10 cellular contexts compared by ENCODE assay signal in genomic region chr16:84423416-84423837, GRCh38. TPM values are rescaled to one million over a fixed set of nuclear protein-coding genes. Genes with fewer than 3 reads are reported as not detected.
DNase-seq lines count a peak whose midpoint lies in the region; ATAC-seq and TF ChIP-seq lines count a peak whose summit lies in the region.
"Had no signal": no experiment of that assay in that cellular context is flagged by ENCODE, and none has a peak within 500 bp of the region (broad histone marks: within the 10 kb centered on the region; RNA-seq: fewer than 3 reads in every experiment).

No MANE protein-coding gene starts in this region.

- no peaks in the 10 kb centered on the region for H3K36me3 ChIP-seq in gastrocnemius medialis
- no peaks in the 10 kb centered on the region for H3K36me3 ChIP-seq in left ventricle myocardium inferior

- H3K27ac ChIP-seq in gastrocnemius medialis = no peak overlapping the region
- H3K27ac ChIP-seq in left ventricle myocardium inferior (replicated peaks) = no peak overlapping the region

- POLR2A ChIA-PET in activated CD4-positive, alpha-beta T cell treated with anti-CD3 and anti-CD28 coated beads for 36 hours (lab: Charles Lee) = no interaction called here

- CTCF ChIA-PET in activated CD4-positive, alpha-beta T cell treated with anti-CD3 and anti-CD28 coated beads for 36 hours (lab: Charles Lee) = interaction anchor here (0.8 kb wide), 1 partner anchor 147 kb away, joined by 3 read pairs; no protein-coding TSS in a partner anchor
- CTCF ChIA-PET in activated naive CD4-positive, alpha-beta T cell treated with anti-CD3 and anti-CD28 coated beads, Interleukin-2, amount 10 ng/mL, durations not matched to agents 7 days and 5 days (lab: Charles Lee) = no interaction called here

- H3K27me3 Mint-ChIP-seq in activated CD4-positive, alpha-beta T cell treated with anti-CD3 and anti-CD28 coated beads for 36 hours = peaks cover 3% of the 10 kb centered on the region
- no peaks in the 10 kb centered on the region for H3K27me3 Mint-ChIP-seq in activated CD4-positive, alpha-beta T cell treated with anti-CD3 and anti-CD28 coated beads, Interleukin-2, amount 10 ng/mL, durations not matched to agents 24 days and 14 days
- H3K27me3 Mint-ChIP-seq in activated naive CD4-positive, alpha-beta T cell treated with anti-CD3 and anti-CD28 coated beads, Interleukin-2, amount 10 ng/mL, durations not matched to agents 7 days and 5 days = peaks cover 9% of the 10 kb centered on the region

- in situ Hi-C loops in gastrocnemius medialis (cut with MboI; ENCODE audit: low sequenced_read_pairs in 4 of 4) = loop anchor here in 1 of 4 donors (25.0 kb wide), 1 partner anchor 111 kb away; no protein-coding TSS in a partner anchor

- H3K9me3 ChIP-seq in gastrocnemius medialis (no peaks in the 10 kb centered on the region), left ventricle myocardium inferior (replicated peaks) (no peaks in the 10 kb centered on the region)

- H3K4me3 ChIP-seq in gastrocnemius medialis (no peak overlapping the region), left ventricle myocardium inferior (no peak overlapping the region)

- TF ChIP-seq POLR2A in gastrocnemius medialis (IDR thresholded peaks at IDR 0.05) = no peak

- ATAC-seq in activated CD4-positive, alpha-beta T cell treated with anti-CD3 and anti-CD28 coated beads for 36 hours = peak; percentile 81
- no peak for ATAC-seq in gastrocnemius medialis

- H3K4me1 Mint-ChIP-seq in activated CD4-positive, alpha-beta T cell treated with anti-CD3 and anti-CD28 coated beads for 36 hours = peaks cover 6% of the 10 kb centered on the region
- peaks cover 4% of the 10 kb centered on the region for H3K4me1 Mint-ChIP-seq in activated CD4-positive, alpha-beta T cell treated with anti-CD3 and anti-CD28 coated beads, Interleukin-2, amount 10 ng/mL, durations not matched to agents 24 days and 14 days
- peaks cover 13% of the 10 kb centered on the region for H3K4me1 Mint-ChIP-seq in activated naive CD4-positive, alpha-beta T cell treated with anti-CD3 and anti-CD28 coated beads, Interleukin-2, amount 10 ng/mL, durations not matched to agents 7 days and 5 days

- H3K9me3 Mint-ChIP-seq in activated CD4-positive, alpha-beta T cell treated with anti-CD3 and anti-CD28 coated beads for 36 hours (ENCODE audit: low read depth) = no peaks in the 10 kb centered on the region
- H3K9me3 Mint-ChIP-seq in activated CD4-positive, alpha-beta T cell treated with anti-CD3 and anti-CD28 coated beads, Interleukin-2, amount 10 ng/mL, durations not matched to agents 24 days and 14 days = peaks cover 4% of the 10 kb centered on the region
- peaks cover 6% of the 10 kb centered on the region for H3K9me3 Mint-ChIP-seq in activated naive CD4-positive, alpha-beta T cell treated with anti-CD3 and anti-CD28 coated beads, Interleukin-2, amount 10 ng/mL, durations not matched to agents 7 days and 5 days

- no peak for DNase-seq in activated CD4-positive, alpha-beta T cell treated with anti-CD3 and anti-CD28 coated beads for 36 hours
- DNase-seq in activated CD4-positive, alpha-beta T cell treated with anti-CD3 and anti-CD28 coated beads, Interleukin-2, amount 10 ng/mL, durations not matched to agents 24 days and 14 days = no peak
- peak; percentile 7 for DNase-seq in NCI-H69 (lab: John Stamatoyannopoulos, UW)
- peak; percentile 51 for DNase-seq in dermis blood vessel endothelial cell
- DNase-seq in posterior vena cava (ENCODE audit: low spot score) = peak; percentile 30
- DNase-seq in activated naive CD4-positive, alpha-beta T cell treated with anti-CD3 and anti-CD28 coated beads, Interleukin-2, amount 10 ng/mL, durations not matched to agents 7 days and 5 days = no peak
- DNase-seq in gastrocnemius medialis = no peak
- DNase-seq in left ventricle myocardium inferior = no peak

- H3K27ac Mint-ChIP-seq in activated CD4-positive, alpha-beta T cell treated with anti-CD3 and anti-CD28 coated beads for 36 hours = no peak overlapping the region
- H3K27ac Mint-ChIP-seq in activated CD4-positive, alpha-beta T cell treated with anti-CD3 and anti-CD28 coated beads, Interleukin-2, amount 10 ng/mL, durations not matched to agents 24 days and 14 days = no peak overlapping the region
- no peak overlapping the region for H3K27ac Mint-ChIP-seq in activated naive CD4-positive, alpha-beta T cell treated with anti-CD3 and anti-CD28 coated beads, Interleukin-2, amount 10 ng/mL, durations not matched to agents 7 days and 5 days
- H3K27ac Mint-ChIP-seq: IgD-negative memory B cell had no signal

- H3K36me3 Mint-ChIP-seq in activated CD4-positive, alpha-beta T cell treated with anti-CD3 and anti-CD28 coated beads for 36 hours (ENCODE audit: low read depth) = no peaks in the 10 kb centered on the region
- no peaks in the 10 kb centered on the region for H3K36me3 Mint-ChIP-seq in activated CD4-positive, alpha-beta T cell treated with anti-CD3 and anti-CD28 coated beads, Interleukin-2, amount 10 ng/mL, durations not matched to agents 24 days and 14 days (ENCODE audit: low read depth)
- H3K36me3 Mint-ChIP-seq in activated naive CD4-positive, alpha-beta T cell treated with anti-CD3 and anti-CD28 coated beads, Interleukin-2, amount 10 ng/mL, durations not matched to agents 7 days and 5 days = no peaks in the 10 kb centered on the region

- H3K27me3 ChIP-seq in gastrocnemius medialis (peaks cover 0 to 3% (median 2%) of the 10 kb centered on the region in 3 donors), left ventricle myocardium inferior (ENCODE audit: low read depth) (peaks cover 58% of the 10 kb centered on the region)

- H3K4me1 ChIP-seq in gastrocnemius medialis (no peaks in the 10 kb centered on the region), left ventricle myocardium inferior (no peaks in the 10 kb centered on the region)

- intact Hi-C loops in activated CD4-positive, alpha-beta T cell treated with anti-CD3 and anti-CD28 coated beads for 36 hours (cut with DNase I, micrococcal nuclease) = no loop called here
- intact Hi-C loops in activated CD4-positive, alpha-beta T cell treated with anti-CD3 and anti-CD28 coated beads, Interleukin-2, amount 10 ng/mL, durations not matched to agents 24 days and 14 days (cut with micrococcal nuclease) = no loop called here
- intact Hi-C loops in posterior vena cava (cut with DNase I) = no loop called here
- intact Hi-C loops in gastrocnemius medialis (cut with DNase I; ENCODE audit: low total_unique reads) = no loop called here
- intact Hi-C loops in left ventricle myocardium inferior (cut with micrococcal nuclease) = no loop called here

- TF ChIP-seq CTCF in gastrocnemius medialis (IDR thresholded peaks at IDR 0.05 in 4 of 5, conservative IDR thresholded peaks at IDR 0.05 in 1 of 5) = no peak
- no peak for TF ChIP-seq CTCF in left ventricle myocardium inferior (IDR thresholded peaks at IDR 0.05; ENCODE audit: borderline replicate concordance)

- H3K4me3 Mint-ChIP-seq in activated CD4-positive, alpha-beta T cell treated with anti-CD3 and anti-CD28 coated beads for 36 hours = no peak overlapping the region
- no peak overlapping the region for H3K4me3 Mint-ChIP-seq in activated CD4-positive, alpha-beta T cell treated with anti-CD3 and anti-CD28 coated beads, Interleukin-2, amount 10 ng/mL, durations not matched to agents 24 days and 14 days
- no peak overlapping the region for H3K4me3 Mint-ChIP-seq in activated naive CD4-positive, alpha-beta T cell treated with anti-CD3 and anti-CD28 coated beads, Interleukin-2, amount 10 ng/mL, durations not matched to agents 7 days and 5 days
- H3K4me3 Mint-ChIP-seq: IgD-negative memory B cell had no signal

RNA-seq across cellular contexts. Expression of gene ATP2C2, which starts 55.1 kb away (rescaled TPM):
- total RNA-seq in activated CD4-positive, alpha-beta T cell treated with anti-CD3 and anti-CD28 coated beads for 36 hours = not detected
- not detected in 2 replicates for total RNA-seq in activated CD4-positive, alpha-beta T cell treated with anti-CD3 and anti-CD28 coated beads, Interleukin-2, amount 10 ng/mL, durations not matched to agents 24 days and 14 days
- not detected in 2 replicates for total RNA-seq in dermis blood vessel endothelial cell
- total RNA-seq in posterior vena cava = under 1 TPM; 0.10 to 0.19 TPM
- under 1 TPM in 1 of 4 donors, not detected in 3; 0.44 TPM for total RNA-seq in gastrocnemius medialis
- not detected for total RNA-seq in left ventricle myocardium inferior
- total RNA-seq: dermis microvascular lymphatic vessel endothelial cell had no signal

Comparison
In these comparisons a context has a peak if more than half of its experiments do, and no peak if none do; other contexts are left out.
1. DNase-seq: peak in NCI-H69 (single experiment), dermis blood vessel endothelial cell (single experiment) and posterior vena cava (single experiment); none in activated CD4-positive, alpha-beta T cell treated with anti-CD3 and anti-CD28 coated beads for 36 hours (single experiment), activated CD4-positive, alpha-beta T cell treated with anti-CD3 and anti-CD28 coated beads, Interleukin-2, amount 10 ng/mL, durations not matched to agents 24 days and 14 days (single experiment), activated naive CD4-positive, alpha-beta T cell treated with anti-CD3 and anti-CD28 coated beads, Interleukin-2, amount 10 ng/mL, durations not matched to agents 7 days and 5 days (single experiment), gastrocnemius medialis (0 of 2) and left ventricle myocardium inferior (single experiment).